ENCODE assay signal across 30 cellular contexts in genomic region chr20:61173966-61174725, GRCh38.
DNase-seq lines count a peak whose midpoint lies in the region; ATAC-seq, FAIRE-seq and TF ChIP-seq lines count a peak whose summit lies in the region.
"Had no signal": no experiment of that assay in that cellular context is flagged by ENCODE, and none has a peak within 500 bp of the region (broad histone marks: within the 10 kb centered on the region; RNA-seq: fewer than 3 reads in every experiment).

No MANE protein-coding gene starts in this region.

- no peak overlapping the region for H3K9ac ChIP-seq in astrocyte (ENCODE audit: low read length)
- H3K9ac ChIP-seq: SK-N-SH had no signal

- FAIRE-seq in astrocyte (lab: Jason Lieb, UNC) = no peak
- FAIRE-seq: colon, islet of Langerhans had no signal

- no peak overlapping the region for H3K27ac ChIP-seq in astrocyte (ENCODE audit: low read depth, low read length)
- no peak overlapping the region for H3K27ac ChIP-seq in CD8-positive, alpha-beta T cell (ENCODE audit: low read depth, low read length)
- H3K27ac ChIP-seq: adrenal gland had no signal

- H3K4me3 Mint-ChIP-seq in astrocyte (ENCODE audit: unreplicated experiment) = no peak overlapping the region
- no peak overlapping the region for H3K4me3 Mint-ChIP-seq in CD8-positive, alpha-beta T cell
- H3K4me3 Mint-ChIP-seq: activated CD4-positive, alpha-beta memory T cell treated with anti-CD3 and anti-CD28 coated beads for 36 hours; B cell; CD8-positive, alpha-beta memory T cell; naive thymus-derived CD4-positive, alpha-beta T cell; stimulated activated memory B cell treated with anti-CD40 and anti-IgM and Interleukin-4, amounts not matched to agents 10 μg/mL and 1 μg/mL and 100 μg/mL, for 72 hours had no signal

- intact Hi-C loops in CD8-positive, alpha-beta T cell (cut with DNase I, micrococcal nuclease) = no loop called here

- CTCF ChIA-PET in CD8-positive, alpha-beta T cell (lab: Charles Lee) = no interaction called here

- no peaks in the 10 kb centered on the region for H3K79me2 ChIP-seq in astrocyte (ENCODE audit: insufficient read depth, low read length)

- peak overlapping the region; percentile 13 for H3K27ac Mint-ChIP-seq in astrocyte (ENCODE audit: unreplicated experiment)
- H3K27ac Mint-ChIP-seq in CD8-positive, alpha-beta T cell = no peak overlapping the region
- H3K27ac Mint-ChIP-seq: activated CD4-positive, alpha-beta memory T cell treated with anti-CD3 and anti-CD28 coated beads for 36 hours; B cell; CD8-positive, alpha-beta memory T cell; naive thymus-derived CD4-positive, alpha-beta T cell; progenitor cell of endocrine pancreas; stimulated activated memory B cell treated with anti-CD40 and anti-IgM and Interleukin-4, amounts not matched to agents 10 μg/mL and 1 μg/mL and 100 μg/mL, for 72 hours had no signal

- H3K27me3 ChIP-seq in astrocyte (ENCODE audit: insufficient read depth, low read length) = peaks cover 20% of the 10 kb centered on the region
- no peaks in the 10 kb centered on the region for H3K27me3 ChIP-seq in CD8-positive, alpha-beta T cell (ENCODE audit: insufficient read depth, low read length)

- H3K4me1 Mint-ChIP-seq in astrocyte (ENCODE audit: low read depth, unreplicated experiment) = no peaks in the 10 kb centered on the region
- no peaks in the 10 kb centered on the region for H3K4me1 Mint-ChIP-seq in CD8-positive, alpha-beta T cell (ENCODE audit: low read depth)
- H3K4me1 Mint-ChIP-seq: B cell; CD8-positive, alpha-beta memory T cell; naive thymus-derived CD4-positive, alpha-beta T cell; stimulated activated memory B cell treated with anti-CD40 and anti-IgM and Interleukin-4, amounts not matched to agents 10 μg/mL and 1 μg/mL and 100 μg/mL, for 72 hours had no signal

- ATAC-seq in HG03354 (IDR thresholded peaks at IDR 0.05; ENCODE audit: poor library complexity, severe bottlenecking, unreplicated experiment) = no peak
- ATAC-seq in CD8-positive, alpha-beta T cell = no peak
- ATAC-seq: activated CD4-positive, CD25-positive, alpha-beta regulatory T cell treated with anti-CD3 and anti-CD28 coated beads, Interleukin-2, amount 50 U/mL, for 24 hours; HCT116; HepG2; naive thymus-derived CD4-positive, alpha-beta T cell; PC-3; stimulated activated memory B cell treated with anti-CD40 and anti-IgM and Interleukin-4, amounts not matched to agents 10 μg/mL and 1 μg/mL and 100 μg/mL, for 72 hours had no signal

- no peaks in the 10 kb centered on the region for H3K36me3 ChIP-seq in astrocyte (ENCODE audit: insufficient read depth, low read length)
- no peaks in the 10 kb centered on the region for H3K36me3 ChIP-seq in CD8-positive, alpha-beta T cell (ENCODE audit: insufficient read depth, low read length)
- H3K36me3 ChIP-seq: adrenal gland had no signal

- no peaks in the 10 kb centered on the region for H3K9me3 ChIP-seq in astrocyte (ENCODE audit: insufficient read depth, low read depth, low read length)
- H3K9me3 ChIP-seq in CD8-positive, alpha-beta T cell (ENCODE audit: low read length) = no peaks in the 10 kb centered on the region
- H3K9me3 ChIP-seq: adrenal gland, SK-N-SH had no signal

- H3K9me3 Mint-ChIP-seq in astrocyte (ENCODE audit: unreplicated experiment) = no peaks in the 10 kb centered on the region
- H3K9me3 Mint-ChIP-seq in CD8-positive, alpha-beta T cell = no peaks in the 10 kb centered on the region
- H3K9me3 Mint-ChIP-seq: activated CD4-positive, alpha-beta memory T cell treated with anti-CD3 and anti-CD28 coated beads for 36 hours; naive thymus-derived CD4-positive, alpha-beta T cell; stimulated activated memory B cell treated with anti-CD40 and anti-IgM and Interleukin-4, amounts not matched to agents 10 μg/mL and 1 μg/mL and 100 μg/mL, for 72 hours had no signal

- H3K4me3 ChIP-seq in astrocyte (ENCODE audit: insufficient read depth, low read depth, low read length) = no peak overlapping the region
- no peak overlapping the region for H3K4me3 ChIP-seq in CD8-positive, alpha-beta T cell (ENCODE audit: low read depth, low read length)
- H3K4me3 ChIP-seq: adrenal gland had no signal

- H3K36me3 Mint-ChIP-seq in astrocyte (ENCODE audit: low read depth, unreplicated experiment) = no peaks in the 10 kb centered on the region
- H3K36me3 Mint-ChIP-seq in CD8-positive, alpha-beta T cell = no peaks in the 10 kb centered on the region
- H3K36me3 Mint-ChIP-seq: activated CD4-positive, alpha-beta memory T cell treated with anti-CD3 and anti-CD28 coated beads for 36 hours; CD8-positive, alpha-beta memory T cell; naive thymus-derived CD4-positive, alpha-beta T cell; stimulated activated memory B cell treated with anti-CD40 and anti-IgM and Interleukin-4, amounts not matched to agents 10 μg/mL and 1 μg/mL and 100 μg/mL, for 72 hours had no signal

- H2AFZ ChIP-seq in astrocyte (ENCODE audit: low read depth, low read length) = no peak overlapping the region

- peak overlapping the region; percentile 36 for H3K4me2 ChIP-seq in astrocyte (ENCODE audit: low read length)
- H3K4me2 ChIP-seq: SK-N-SH had no signal

- H4K20me1 ChIP-seq in astrocyte (ENCODE audit: insufficient read depth, low read length) = no peaks in the 10 kb centered on the region

- TF ChIP-seq CTCF in astrocyte (IDR thresholded peaks at IDR 0.05; ENCODE audit: insufficient read depth, low read depth, low read length) = no peak
- TF ChIP-seq CTCF in CD8-positive, alpha-beta T cell (IDR thresholded peaks at IDR 0.05) = no peak

- POLR2A ChIA-PET in CD8-positive, alpha-beta T cell (lab: Charles Lee) = no interaction called here

- H3K27me3 Mint-ChIP-seq in astrocyte (ENCODE audit: low read depth, unreplicated experiment) = peaks cover 23% of the 10 kb centered on the region
- no peaks in the 10 kb centered on the region for H3K27me3 Mint-ChIP-seq in CD8-positive, alpha-beta T cell (ENCODE audit: low read depth)
- H3K27me3 Mint-ChIP-seq: activated CD4-positive, alpha-beta memory T cell treated with anti-CD3 and anti-CD28 coated beads for 36 hours; B cell; stimulated activated memory B cell treated with anti-CD40 and anti-IgM and Interleukin-4, amounts not matched to agents 10 μg/mL and 1 μg/mL and 100 μg/mL, for 72 hours had no signal

- no peaks in the 10 kb centered on the region for H3K4me1 ChIP-seq in astrocyte (ENCODE audit: insufficient read depth, low read length)
- no peaks in the 10 kb centered on the region for H3K4me1 ChIP-seq in CD8-positive, alpha-beta T cell (ENCODE audit: insufficient read depth, low read length)
- H3K4me1 ChIP-seq: adrenal gland had no signal

- DNase-seq in AG08395 (ENCODE audit: low spot score) (peak; percentile 31), GM04503 (ENCODE audit: low read depth) (peak; percentile 46), astrocyte (ENCODE audit: low read depth) (peak; percentile 61), kidney tubule cell (ENCODE audit: low spot score) (peak; percentile 71), COR-L47 (lab: John Stamatoyannopoulos, UW) (no peak)
- DNase-seq in CD8-positive, alpha-beta T cell = no peak
- no peak for DNase-seq in activated naive CD4-positive, alpha-beta T cell treated with anti-CD3 and anti-CD28 coated beads, Interleukin-2, amount 50 U/mL, for 16 hours
- DNase-seq: activated CD4-positive, alpha-beta memory T cell treated with anti-CD3 and anti-CD28 coated beads for 36 hours; activated naive CD4-positive, alpha-beta T cell treated with Interleukin-2 at 50 U/mL for 16 hours; adrenal gland; CD8-positive, alpha-beta memory T cell; Karpas-422; midbrain; naive thymus-derived CD4-positive, alpha-beta T cell; NCI-H1417 treated with DMSO at 0.1 percent for 48 hours; NCI-H2081; NCI-H69; PC-3; SK-N-SH; stimulated activated CD4-positive, alpha-beta T cell treated with anti-CD3 and anti-CD28 coated beads, Interleukin-15, amount 100 ng/mL, for 24 hours; trophoblast cell had no signal

Comparison
In these comparisons a context has a peak if more than half of its experiments do, and no peak if none do; other contexts are left out.
1. DNase-seq: peak in AG08395 (single experiment), GM04503 (single experiment), astrocyte (single experiment) and kidney tubule cell (single experiment); none in COR-L47 (single experiment), CD8-positive, alpha-beta T cell (0 of 7) and activated naive CD4-positive, alpha-beta T cell treated with anti-CD3 and anti-CD28 coated beads, Interleukin-2, amount 50 U/mL, for 16 hours (single experiment).